ENCODE assay signal across 1 cellular context in genomic region chr17:48592097-48592496, GRCh38.
TF ChIP-seq lines count a peak whose summit lies in the region.

No MANE protein-coding gene starts in this region.

TF ChIP-seq in GM23338, 12 proteins besides CTCF, POLR2A, EP300 and RAD21 (continued from another document):
- TF ChIP-seq, protein P1, sequence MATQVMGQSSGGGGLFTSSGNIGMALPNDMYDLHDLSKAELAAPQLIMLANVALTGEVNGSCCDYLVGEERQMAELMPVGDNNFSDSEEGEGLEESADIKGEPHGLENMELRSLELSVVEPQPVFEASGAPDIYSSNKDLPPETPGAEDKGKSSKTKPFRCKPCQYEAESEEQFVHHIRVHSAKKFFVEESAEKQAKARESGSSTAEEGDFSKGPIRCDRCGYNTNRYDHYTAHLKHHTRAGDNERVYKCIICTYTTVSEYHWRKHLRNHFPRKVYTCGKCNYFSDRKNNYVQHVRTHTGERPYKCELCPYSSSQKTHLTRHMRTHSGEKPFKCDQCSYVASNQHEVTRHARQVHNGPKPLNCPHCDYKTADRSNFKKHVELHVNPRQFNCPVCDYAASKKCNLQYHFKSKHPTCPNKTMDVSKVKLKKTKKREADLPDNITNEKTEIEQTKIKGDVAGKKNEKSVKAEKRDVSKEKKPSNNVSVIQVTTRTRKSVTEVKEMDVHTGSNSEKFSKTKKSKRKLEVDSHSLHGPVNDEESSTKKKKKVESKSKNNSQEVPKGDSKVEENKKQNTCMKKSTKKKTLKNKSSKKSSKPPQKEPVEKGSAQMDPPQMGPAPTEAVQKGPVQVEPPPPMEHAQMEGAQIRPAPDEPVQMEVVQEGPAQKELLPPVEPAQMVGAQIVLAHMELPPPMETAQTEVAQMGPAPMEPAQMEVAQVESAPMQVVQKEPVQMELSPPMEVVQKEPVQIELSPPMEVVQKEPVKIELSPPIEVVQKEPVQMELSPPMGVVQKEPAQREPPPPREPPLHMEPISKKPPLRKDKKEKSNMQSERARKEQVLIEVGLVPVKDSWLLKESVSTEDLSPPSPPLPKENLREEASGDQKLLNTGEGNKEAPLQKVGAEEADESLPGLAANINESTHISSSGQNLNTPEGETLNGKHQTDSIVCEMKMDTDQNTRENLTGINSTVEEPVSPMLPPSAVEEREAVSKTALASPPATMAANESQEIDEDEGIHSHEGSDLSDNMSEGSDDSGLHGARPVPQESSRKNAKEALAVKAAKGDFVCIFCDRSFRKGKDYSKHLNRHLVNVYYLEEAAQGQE (IDR thresholded peaks at IDR 0.05; ENCODE audit: unreplicated experiment), result no peak
TF ChIP-seq in GM23338: peak in this region for 1.
